ENCODE assay signal across 7 cellular contexts in the genomic region with DNA sequence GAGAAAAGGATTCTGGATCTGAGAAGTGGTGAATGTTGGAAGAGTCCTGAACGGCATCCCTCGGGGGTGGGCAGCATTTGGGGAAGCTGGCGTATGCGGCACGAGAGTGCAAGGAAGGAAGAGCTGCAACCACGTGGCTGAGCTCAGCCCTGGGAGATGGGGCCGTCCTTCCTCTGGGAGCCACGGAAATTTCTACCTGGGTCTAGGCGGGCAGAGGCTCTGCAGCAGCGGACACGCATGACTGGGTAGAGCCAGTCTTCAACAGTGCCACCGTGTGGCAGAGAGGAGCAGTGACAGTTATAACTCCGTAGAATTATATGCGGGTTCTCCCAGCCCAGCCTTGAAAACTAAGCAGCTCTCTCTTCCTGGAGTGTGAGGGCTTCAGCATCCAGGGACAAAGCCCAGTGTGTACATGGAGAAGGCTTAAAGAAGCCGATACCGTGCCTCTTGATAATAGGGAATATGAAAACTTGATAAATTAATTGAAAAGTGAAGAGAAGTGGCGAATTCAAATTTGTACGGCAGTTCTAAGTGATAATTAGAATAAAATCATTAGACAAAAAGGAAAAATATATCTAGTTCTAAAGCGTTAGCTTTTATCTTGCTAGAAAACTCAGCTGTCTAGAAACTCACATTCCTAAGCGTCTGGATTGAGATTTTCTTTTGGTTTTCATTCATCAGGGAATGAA.
A peak's percentile ranks its signal among the peaks of the same experiment; 100 is the strongest.
DNase-seq lines count a peak whose midpoint lies in the region; ATAC-seq, FAIRE-seq and TF ChIP-seq lines count a peak whose summit lies in the region.

No MANE protein-coding gene starts in this region.

- H3K4me3 ChIP-seq in K562 (no peak overlapping the region), iPS-18c (ENCODE audit: insufficient read depth, low read depth, low read length) (peak overlapping the region; percentile 28)

- BruUV-seq in K562 (replicated peaks; lab: Mats Ljungman, UMichigan), result no TSS peak

- no peak for TF ChIP-seq POLR2A in GM12892 (IDR thresholded peaks at IDR 0.05; ENCODE audit: low read depth, low read length)
- TF ChIP-seq POLR2A in K562 (conservative IDR thresholded peaks at IDR 0.05), result no peak

- no peaks in the 10 kb centered on the region for H3K36me3 ChIP-seq in K562 (ENCODE audit: control insufficient read depth, insufficient read depth, low read length)

- no peak overlapping the region for H3K27ac Mint-ChIP-seq in T-helper 2 cell treated with Interferon-gamma antibody and Interleukin-4, amounts not matched to agents 5 μg/mL and 100 μg/mL, for 36 hours

- peak; percentile 46 to 67 (median 55) for TF ChIP-seq CTCF in K562 (IDR thresholded peaks at IDR 0.05 in 2 of 3, conservative IDR thresholded peaks at IDR 0.05 in 1 of 3; ENCODE audit: insufficient read depth in 2 of 3, low read depth in 1 of 3, low read length in 3 of 3)

- no peaks in the 10 kb centered on the region for H3K79me2 ChIP-seq in K562 (ENCODE audit: control insufficient read depth, insufficient read depth, low read length)

- H3K9me3 Mint-ChIP-seq in T-helper 2 cell treated with Interferon-gamma antibody and Interleukin-4, amounts not matched to agents 5 μg/mL and 100 μg/mL, for 36 hours, result no peaks in the 10 kb centered on the region

- no peak for TF ChIP-seq EP300 in K562 (IDR thresholded peaks at IDR 0.05; ENCODE audit: low read length)

- peak; percentile 13 for DNase-seq in GM12892 (ENCODE audit: insufficient read length)
- DNase-seq in NCI-H146 (lab: John Stamatoyannopoulos, UW), result peak; percentile 49
- peak; percentile 25 for DNase-seq in T-helper 2 cell treated with Interferon-gamma antibody and Interleukin-4, amounts not matched to agents 5 μg/mL and 100 μg/mL, for 36 hours (ENCODE audit: low spot score)
- DNase-seq in K562 (ENCODE audit: extremely low read depth in 1 of 4, low spot score in 3 of 4), result peak; percentile 41 to 61 (median 42)
- peak; percentile 13 to 40 for DNase-seq in stimulated activated CD4-positive, alpha-beta T cell treated with anti-CD3 and anti-CD28 coated beads, Interleukin-12 subunit alpha, Interleukin-12 subunit beta, amount 100 ng/mL, for 24 hours (ENCODE audit: low read depth in 2 of 2)

- peaks cover 13% of the 10 kb centered on the region for H3K27me3 Mint-ChIP-seq in T-helper 2 cell treated with Interferon-gamma antibody and Interleukin-4, amounts not matched to agents 5 μg/mL and 100 μg/mL, for 36 hours (ENCODE audit: low read depth)

- no peaks in the 10 kb centered on the region for H3K27me3 ChIP-seq in K562 (ENCODE audit: control insufficient read depth in 2 of 2, insufficient read depth in 2 of 2, low read length in 2 of 2)

- no peaks in the 10 kb centered on the region for H3K9me3 ChIP-seq in K562 (replicated peaks; ENCODE audit: control insufficient read depth, insufficient read depth, low read depth, low read length)
- no peaks in the 10 kb centered on the region for H3K9me3 ChIP-seq in iPS-18c (ENCODE audit: control insufficient read depth, insufficient read depth, low read length)

- peaks cover 3% of the 10 kb centered on the region for H3K4me1 Mint-ChIP-seq in T-helper 2 cell treated with Interferon-gamma antibody and Interleukin-4, amounts not matched to agents 5 μg/mL and 100 μg/mL, for 36 hours (ENCODE audit: low read depth)

- H3K4me2 ChIP-seq in K562 (ENCODE audit: insufficient read depth, low read length), result no peak overlapping the region

- 4% methylated on average over 18 of the region's 20 CpGs for WGBS in K562 (ENCODE audit: insufficient coverage, low coverage, missing lambda C conversion rate)

- in situ Hi-C loops in K562 (cut with MboI), result loop anchor here (25.0 kb wide), 2 partner anchors 321 to 396 kb away; no protein-coding TSS in a partner anchor

- FAIRE-seq in GM12892 (lab: Jason Lieb, UNC), result peak; percentile 74
- FAIRE-seq in K562 (lab: Jason Lieb, UNC), result peak; percentile 80

- intact Hi-C loops in K562 (cut with micrococcal nuclease), result loop anchor here (2.0 to 10.0 kb wide), 2 partner anchors 88 to 326 kb away; no protein-coding TSS in a partner anchor

- H3K9ac ChIP-seq in K562 (ENCODE audit: insufficient read depth in 1 of 2, low read depth in 2 of 2, low read length in 2 of 2), result no peak overlapping the region

- no peak overlapping the region for H3K4me3 Mint-ChIP-seq in T-helper 2 cell treated with Interferon-gamma antibody and Interleukin-4, amounts not matched to agents 5 μg/mL and 100 μg/mL, for 36 hours

- ATAC-seq in HG02759 (IDR thresholded peaks at IDR 0.05; ENCODE audit: unreplicated experiment) (peak; percentile 98), K562 (peak; percentile 95)

- POLR2A ChIA-PET in K562 (lab: Yijun Ruan, JAX), result no interaction called here

- no peaks in the 10 kb centered on the region for H3K36me3 Mint-ChIP-seq in T-helper 2 cell treated with Interferon-gamma antibody and Interleukin-4, amounts not matched to agents 5 μg/mL and 100 μg/mL, for 36 hours (ENCODE audit: low read depth)

- CTCF ChIA-PET in K562 (lab: Yijun Ruan, JAX; ENCODE audit: low intra/inter-chr PET ratio), result interaction anchor here (0.8 kb wide), 2 partner anchors 327 to 398 kb away, joined by 3 read pairs; no protein-coding TSS in a partner anchor

- H3K9me1 ChIP-seq in K562 (ENCODE audit: control insufficient read depth, insufficient read depth, low read length), result no peaks in the 10 kb centered on the region

- no peak overlapping the region for H2AFZ ChIP-seq in K562 (ENCODE audit: low read depth, low read length)

- no peaks in the 10 kb centered on the region for H4K20me1 ChIP-seq in K562 (replicated peaks; ENCODE audit: control insufficient read depth, insufficient read depth, low read length)

- peak; percentile 42 to 64; a peak in 3 of 4 replicates for TF ChIP-seq RAD21 in K562 (CRISPR knock-in tag; conservative IDR thresholded peaks at IDR 0.05 in 1 of 2, IDR thresholded peaks at IDR 0.05 in 1 of 2)

- H3K27ac ChIP-seq in K562 (ENCODE audit: extremely low read depth, low read depth, low read length), result no peak overlapping the region

- no peaks in the 10 kb centered on the region for H3K4me1 ChIP-seq in K562 (replicated peaks in 1 of 2; ENCODE audit: control insufficient read depth in 2 of 2, insufficient read depth in 2 of 2, low read length in 2 of 2)

TF ChIP-seq in K562, 482 proteins besides CTCF, POLR2A, EP300 and RAD21:
- TF ChIP-seq NELFE (IDR thresholded peaks at IDR 0.05; ENCODE audit: insufficient read depth, insufficient read length) (no peak), NRF1 (conservative IDR thresholded peaks at IDR 0.05 in 1 of 2, IDR thresholded peaks at IDR 0.05 in 1 of 2) (0 out of 4 replicates have a peak, but pooled peaks of 1 of the 2 experiments have one; percentile 24), SMC3 (conservative IDR thresholded peaks at IDR 0.05; ENCODE audit: insufficient read depth, low read depth, low read length) (peak; percentile 43; the same call in 1 of the 2 replicates)
